17 cellular contexts compared by ENCODE assay signal in the genomic region with DNA sequence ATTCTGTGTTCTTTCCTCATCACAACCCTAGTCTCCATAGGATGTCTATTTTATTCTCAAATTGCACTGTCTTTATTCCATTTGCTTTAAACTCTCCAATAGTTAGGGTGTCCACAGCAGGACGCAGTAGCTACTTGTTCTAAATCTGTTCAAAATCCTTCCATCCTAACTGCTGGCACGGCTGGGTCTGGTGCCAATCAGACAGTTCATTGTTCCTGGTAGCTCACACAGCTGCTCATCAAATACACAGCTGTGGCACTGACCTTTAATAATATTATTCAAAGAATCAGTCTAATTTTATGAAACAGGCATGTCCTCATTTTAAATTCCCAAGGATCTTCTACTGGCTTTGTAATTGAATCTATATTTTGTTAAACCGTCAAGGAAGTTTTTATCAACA. TPM values are rescaled to one million over a fixed set of nuclear protein-coding genes. Genes with fewer than 3 reads are reported as not detected.
A peak's percentile ranks its signal among the peaks of the same experiment; 100 is the strongest.
DNase-seq lines count a peak whose midpoint lies in the region; ATAC-seq and TF ChIP-seq lines count a peak whose summit lies in the region.
"Had no signal": no experiment of that assay in that cellular context is flagged by ENCODE, and none has a peak within 500 bp of the region (broad histone marks: within the 10 kb centered on the region; RNA-seq: fewer than 3 reads in every experiment).

No MANE protein-coding gene starts in this region.

- H3K79me2 ChIP-seq in smooth muscle cell (ENCODE audit: low read depth), result no peaks in the 10 kb centered on the region

- no peak for TF ChIP-seq CTCF in smooth muscle cell (IDR thresholded peaks at IDR 0.05; ENCODE audit: borderline replicate concordance, insufficient read depth, poor library complexity, severe bottlenecking)

- H3K4me1 ChIP-seq in smooth muscle cell (ENCODE audit: low read depth), result no peaks in the 10 kb centered on the region
- H3K4me1 ChIP-seq: HAP-1 had no signal

- no peak overlapping the region for H3K27ac ChIP-seq in smooth muscle cell (ENCODE audit: low read depth)
- H3K27ac ChIP-seq: 22Rv1 had no signal

- WGBS in smooth muscle cell (ENCODE audit: low lambda C conversion rate), result 88% methylated on average over 3 of the region's 3 CpGs

- no peaks in the 10 kb centered on the region for H3K27me3 ChIP-seq in smooth muscle cell (ENCODE audit: low read depth)

- H3F3A ChIP-seq in smooth muscle cell (ENCODE audit: low read depth), result no peaks in the 10 kb centered on the region

- H3K4me3 ChIP-seq in smooth muscle cell, result no peak overlapping the region
- H3K4me3 ChIP-seq: HAP-1 had no signal

- H3K9ac ChIP-seq in smooth muscle cell (ENCODE audit: low read depth), result no peak overlapping the region

- H3K9me3 ChIP-seq in smooth muscle cell (replicated peaks; ENCODE audit: low read depth), result no peaks in the 10 kb centered on the region
- H3K9me3 ChIP-seq: HAP-1 had no signal

- no peak for ATAC-seq in activated CD4-positive, CD25-positive, alpha-beta regulatory T cell treated with anti-CD3 and anti-CD28 coated beads, Interleukin-2, amount 50 U/mL, for 24 hours

- peak; percentile 9 for DNase-seq in NCI-H2227 (lab: John Stamatoyannopoulos, UW; ENCODE audit: unreplicated experiment)
- no peak for DNase-seq in NCI-H2227 treated with DMSO at 0.1 percent for 48 hours (lab: John Stamatoyannopoulos, UW)
- DNase-seq in hypothalamus (lab: John Stamatoyannopoulos, UW), result peak in 26 of 51 donors; percentile 1 to 67 (median 24)
- peak; percentile 8 for DNase-seq in occipital lobe (lab: John Stamatoyannopoulos, UW)
- no peak for DNase-seq in COLO668 (lab: John Stamatoyannopoulos, UW; ENCODE audit: unreplicated experiment)
- DNase-seq in smooth muscle cell (lab: John Stamatoyannopoulos, UW; ENCODE audit: unreplicated experiment), result no peak
- no peak for DNase-seq in activated CD4-positive, alpha-beta T cell treated with anti-CD3 and anti-CD28 coated beads, Interleukin-2, amount 50 U/mL, for 1 hour
- DNase-seq: CD4-positive, alpha-beta memory T cell; DMS79; Kasumi-1; NCI-H1105 treated with DMSO at 0.1 percent for 48 hours; NCI-H1694 treated with DMSO at 0.1 percent for 48 hours; RPMI8226 had no signal

- H2AFZ ChIP-seq in smooth muscle cell (ENCODE audit: low read depth), result no peak overlapping the region

- H4K20me1 ChIP-seq in smooth muscle cell (ENCODE audit: low read depth), result no peaks in the 10 kb centered on the region

- no peak overlapping the region for H3K4me2 ChIP-seq in smooth muscle cell

- no peaks in the 10 kb centered on the region for H3K36me3 ChIP-seq in smooth muscle cell (ENCODE audit: low read depth)
- H3K36me3 ChIP-seq: HAP-1 had no signal

RNA-seq across cellular contexts. Expression of a gene that starts 59.7 kb away (rescaled TPM):
- total RNA-seq in occipital lobe, result 50.4 TPM
- 0.27 TPM in 1 of 2 replicates, not detected in the other for total RNA-seq in smooth muscle cell
- not detected in 2 replicates for polyA plus RNA-seq in smooth muscle cell
- total RNA-seq: CD4-positive, alpha-beta memory T cell had no signal
- polyA plus RNA-seq: CD4-positive, alpha-beta memory T cell; IgD-negative memory B cell had no signal

Comparison
In these comparisons a context has a peak if more than half of its experiments do, and no peak if none do; other contexts are left out.
1. DNase-seq: peak in NCI-H2227 (single experiment), hypothalamus (26 of 51) and occipital lobe (single experiment); none in NCI-H2227 treated with DMSO at 0.1 percent for 48 hours (single experiment), COLO668 (single experiment), smooth muscle cell (single experiment) and activated CD4-positive, alpha-beta T cell treated with anti-CD3 and anti-CD28 coated beads, Interleukin-2, amount 50 U/mL, for 1 hour (single experiment).
2. RNA of a gene that starts 59.7 kb away (total RNA-seq): 50.4 TPM in occipital lobe (single experiment); 0.27 TPM in smooth muscle cell; every median in the first group is over 10 times any median in the second.